Comparison of ENCODE assay signal across 9 cellular contexts in the genomic region with DNA sequence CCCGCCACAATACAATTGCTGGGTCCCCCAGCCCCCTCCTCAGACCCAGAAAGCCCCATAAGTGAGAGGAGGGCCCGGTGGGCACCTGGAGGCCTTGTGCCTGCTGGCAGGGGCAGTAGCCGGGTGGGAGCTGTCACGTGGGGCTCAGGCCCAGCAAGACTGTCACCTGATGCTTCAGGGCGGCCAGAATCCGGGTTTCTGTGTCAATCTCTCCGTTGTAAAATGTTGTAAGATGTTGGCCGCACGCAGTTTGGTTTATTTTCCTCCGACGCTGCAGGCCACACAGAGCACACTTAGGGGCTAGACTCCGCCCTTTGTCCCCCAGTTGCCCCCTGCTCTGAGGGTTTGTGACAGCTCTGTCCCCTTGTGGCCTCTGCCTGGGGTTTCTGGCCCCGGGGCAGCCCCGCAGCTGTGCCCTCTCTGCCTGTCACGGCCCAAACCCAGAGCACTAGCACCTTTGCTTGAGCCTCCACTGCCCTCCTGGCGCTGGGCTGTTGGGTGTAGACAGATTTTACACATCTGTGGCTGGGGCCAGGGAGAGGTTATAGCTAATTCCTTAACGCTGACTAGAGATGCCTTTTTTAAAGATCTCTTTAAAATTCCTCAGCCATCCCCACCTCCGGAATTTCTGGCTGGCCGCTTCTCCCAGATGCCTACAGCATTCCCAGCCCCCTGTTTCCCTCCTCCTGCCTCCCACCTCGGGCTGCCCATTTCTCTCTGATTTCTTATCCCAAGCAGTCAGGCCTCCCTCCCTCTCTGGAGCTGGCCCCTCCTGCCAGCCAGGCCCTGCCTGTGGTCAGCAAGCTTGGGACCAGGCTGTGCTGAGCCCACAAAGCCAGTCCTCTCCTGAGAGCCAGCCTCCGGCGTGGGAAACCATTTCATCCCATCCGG. TPM values are rescaled to one million over a fixed set of nuclear protein-coding genes. Genes with fewer than 3 reads are reported as not detected.
DNase-seq lines count a peak whose midpoint lies in the region; ATAC-seq and TF ChIP-seq lines count a peak whose summit lies in the region.
"Had no signal": no experiment of that assay in that cellular context is flagged by ENCODE, and none has a peak within 500 bp of the region (broad histone marks: within the 10 kb centered on the region; RNA-seq: fewer than 3 reads in every experiment).

No MANE protein-coding gene starts in this region.

- intact Hi-C loops in left ventricle myocardium inferior (cut with micrococcal nuclease) = no loop called here
- intact Hi-C loops in sciatic nerve (cut with DNase I) = loop anchor here (5.0 kb wide), 1 partner anchor 39 kb away; no protein-coding TSS in a partner anchor
- intact Hi-C loops in body of pancreas (cut with DNase I) = loop anchor here (5.0 kb wide), 1 partner anchor 39 kb away; no protein-coding TSS in a partner anchor

- peak; percentile 68 for ATAC-seq in sciatic nerve
- ATAC-seq in body of pancreas = no peak
- no peak for ATAC-seq in stimulated activated naive CD8-positive, alpha-beta T cell treated with anti-CD3 and anti-CD28 coated beads, Interleukin-15, amount 100 ng/mL, for 72 hours

- H3K9me3 Mint-ChIP-seq in progenitor cell of endocrine pancreas (ENCODE audit: low read depth) = no peaks in the 10 kb centered on the region
- H3K9me3 Mint-ChIP-seq in stimulated activated naive CD8-positive, alpha-beta T cell treated with anti-CD3 and anti-CD28 coated beads, Interleukin-15, amount 100 ng/mL, for 72 hours = no peaks in the 10 kb centered on the region

- H3K27me3 Mint-ChIP-seq in progenitor cell of endocrine pancreas = peaks cover 9% of the 10 kb centered on the region
- H3K27me3 Mint-ChIP-seq in stimulated activated naive CD8-positive, alpha-beta T cell treated with anti-CD3 and anti-CD28 coated beads, Interleukin-15, amount 100 ng/mL, for 72 hours = no peaks in the 10 kb centered on the region

- 69 to 78% methylated on average over 20 to 23 of the region's 23 CpGs for WGBS in body of pancreas, 2 donors

- H3K27ac ChIP-seq in SJSA1 (peak overlapping the region; percentile 84), left ventricle myocardium inferior (replicated peaks) (peak overlapping the region; percentile 50), body of pancreas (no peak overlapping the region)

- no peaks in the 10 kb centered on the region for H3K36me3 ChIP-seq in SJSA1
- no peaks in the 10 kb centered on the region for H3K36me3 ChIP-seq in left ventricle myocardium inferior
- H3K36me3 ChIP-seq in body of pancreas (replicated peaks in 1 of 2; ENCODE audit: insufficient read depth in 1 of 2, low read depth in 2 of 2) = no peaks in the 10 kb centered on the region

- no peaks in the 10 kb centered on the region for H3K9me3 ChIP-seq in SJSA1 (replicated peaks)
- no peaks in the 10 kb centered on the region for H3K9me3 ChIP-seq in left ventricle myocardium inferior (replicated peaks)
- no peaks in the 10 kb centered on the region for H3K9me3 ChIP-seq in body of pancreas

- no peak for TF ChIP-seq POLR2A in body of pancreas (IDR thresholded peaks at IDR 0.05)

- peaks cover 16% of the 10 kb centered on the region for H3K4me1 Mint-ChIP-seq in progenitor cell of endocrine pancreas (ENCODE audit: low read depth)
- peaks cover 39% of the 10 kb centered on the region for H3K4me1 Mint-ChIP-seq in stimulated activated naive CD8-positive, alpha-beta T cell treated with anti-CD3 and anti-CD28 coated beads, Interleukin-15, amount 100 ng/mL, for 72 hours

- H3K4me3 Mint-ChIP-seq in progenitor cell of endocrine pancreas (ENCODE audit: low read depth) = no peak overlapping the region
- H3K4me3 Mint-ChIP-seq in stimulated activated naive CD8-positive, alpha-beta T cell treated with anti-CD3 and anti-CD28 coated beads, Interleukin-15, amount 100 ng/mL, for 72 hours = no peak overlapping the region

- H3K4me1 ChIP-seq in SJSA1 (replicated peaks) = peaks cover 59% of the 10 kb centered on the region
- peaks cover 11% of the 10 kb centered on the region for H3K4me1 ChIP-seq in left ventricle myocardium inferior
- peaks cover 18% of the 10 kb centered on the region for H3K4me1 ChIP-seq in body of pancreas

- no peak overlapping the region for H3K27ac Mint-ChIP-seq in progenitor cell of endocrine pancreas
- H3K27ac Mint-ChIP-seq in stimulated activated naive CD8-positive, alpha-beta T cell treated with anti-CD3 and anti-CD28 coated beads, Interleukin-15, amount 100 ng/mL, for 72 hours = peak overlapping the region in 1 of 2 donors; percentile 79

- H3K36me3 Mint-ChIP-seq in progenitor cell of endocrine pancreas (ENCODE audit: insufficient read depth) = no peaks in the 10 kb centered on the region

- H3K27me3 ChIP-seq in SJSA1 (replicated peaks) (peaks cover 4% of the 10 kb centered on the region), left ventricle myocardium inferior (ENCODE audit: low read depth) (peaks cover 45% of the 10 kb centered on the region), body of pancreas (no peaks in the 10 kb centered on the region)

- DNase-seq in EL (peak; percentile 98), SJSA1 (ENCODE audit: low read depth in 1 of 2, low spot score in 2 of 2) (peak; percentile 93 to 94), left ventricle myocardium inferior (no peak), sciatic nerve (ENCODE audit: low spot score) (peak; percentile 79), body of pancreas (no peak), progenitor cell of endocrine pancreas (ENCODE audit: low spot score, unreplicated experiment) (no peak)
- no peak for DNase-seq in stimulated activated CD4-positive, alpha-beta T cell treated with anti-CD3 and anti-CD28 coated beads, Interleukin-1b, Interleukin-23, amount 100 ng/mL, for 48 hours
- no peak for DNase-seq in stimulated activated naive CD8-positive, alpha-beta T cell treated with anti-CD3 and anti-CD28 coated beads, Interleukin-15, amount 100 ng/mL, for 72 hours

- H3K4me3 ChIP-seq in SJSA1 (no peak overlapping the region), left ventricle myocardium inferior (no peak overlapping the region), body of pancreas (no peak overlapping the region)

- TF ChIP-seq CTCF in left ventricle myocardium inferior (IDR thresholded peaks at IDR 0.05; ENCODE audit: borderline replicate concordance) = no peak
- TF ChIP-seq CTCF in body of pancreas (IDR thresholded peaks at IDR 0.05) = no peak
- no peak for TF ChIP-seq CTCF in progenitor cell of endocrine pancreas (IDR thresholded peaks at IDR 0.05; ENCODE audit: unreplicated experiment)

RNA-seq across cellular contexts. Expression of a gene that starts 3.2 kb away (rescaled TPM):
- total RNA-seq in SJSA1 (2014; rRNA removed; shearing (Covaris generic)) = 6.1 and 13.7 TPM in 2 replicates
- 2.9 TPM for total RNA-seq in left ventricle myocardium inferior
- 33.7 TPM for total RNA-seq in sciatic nerve
- total RNA-seq in body of pancreas = 10 to 100 TPM; 12.5 to 20.4 TPM
- 20.5 and 21.3 TPM in 2 replicates for total RNA-seq in progenitor cell of endocrine pancreas

RNA-seq across cellular contexts. Expression of a gene that starts 53.6 kb away (rescaled TPM):
- not detected in 2 replicates for total RNA-seq in SJSA1 (2014; rRNA removed; shearing (Covaris generic))
- total RNA-seq in left ventricle myocardium inferior (not detected), sciatic nerve (17.3 TPM), body of pancreas (10 to 100 TPM; 12.2 to 15.2 TPM), progenitor cell of endocrine pancreas (100 and 105 TPM in 2 replicates)
- total RNA-seq: HT1080 had no signal

Comparison
In these comparisons a context has a peak if more than half of its experiments do, and no peak if none do; other contexts are left out.
1. DNase-seq: peak in EL (single experiment), SJSA1 (2 of 2) and sciatic nerve (single experiment); none in left ventricle myocardium inferior (single experiment), body of pancreas (0 of 4), progenitor cell of endocrine pancreas (single experiment), stimulated activated CD4-positive, alpha-beta T cell treated with anti-CD3 and anti-CD28 coated beads, Interleukin-1b, Interleukin-23, amount 100 ng/mL, for 48 hours (single experiment) and stimulated activated naive CD8-positive, alpha-beta T cell treated with anti-CD3 and anti-CD28 coated beads, Interleukin-15, amount 100 ng/mL, for 72 hours (0 of 2).
2. H3K27ac ChIP-seq: peak in SJSA1 (single experiment) and left ventricle myocardium inferior (single experiment); none in body of pancreas (0 of 4).
3. RNA of a gene that starts 53.6 kb away (total RNA-seq): 100 to 105 TPM in progenitor cell of endocrine pancreas, 17.3 TPM in sciatic nerve (single experiment) and 12.2 to 15.2 TPM in body of pancreas; not detected in left ventricle myocardium inferior (single experiment) and not detected in SJSA1; every median in the first group is over 10 times any median in the second.